In the genomic region with DNA sequence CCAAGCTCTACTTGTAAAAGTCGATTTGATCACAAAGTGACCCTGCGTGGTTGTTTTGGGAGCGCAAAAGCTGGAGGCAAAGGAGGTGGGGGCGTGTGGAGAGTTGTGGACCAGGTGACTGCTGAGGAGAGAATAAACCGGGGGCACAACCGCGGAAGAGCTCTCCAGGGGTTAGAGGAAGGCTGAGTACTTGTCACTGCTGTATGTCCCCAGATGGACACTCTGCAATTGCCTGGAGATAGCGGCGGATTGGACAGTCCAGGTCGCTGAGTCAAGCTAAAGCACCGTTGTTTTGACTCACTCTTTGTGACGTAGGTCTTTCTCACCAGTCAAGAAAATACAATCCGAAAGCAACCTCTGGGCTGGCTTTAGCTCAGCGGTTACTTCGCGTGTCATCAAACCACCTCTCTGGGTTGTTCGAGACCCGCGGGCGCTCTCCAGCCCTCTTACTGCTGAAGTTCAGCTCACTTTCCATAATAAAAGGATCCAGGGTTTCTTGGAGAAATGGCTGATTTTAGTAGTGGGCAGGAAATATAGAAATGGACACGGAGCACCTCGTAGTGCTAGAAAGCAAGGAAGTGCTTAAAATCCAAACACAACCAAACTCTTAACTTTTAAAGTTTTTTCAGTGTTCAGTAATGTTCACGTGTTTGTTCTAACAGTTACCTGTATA, we compare ENCODE assay signal across 1 cellular context.
A peak's percentile ranks its signal among the peaks of the same experiment; 100 is the strongest.
TF ChIP-seq lines count a peak whose summit lies in the region.

No MANE protein-coding gene starts in this region.

TF ChIP-seq in K562, 482 proteins besides CTCF, POLR2A, EP300 and RAD21 (continued from another document):
- TF ChIP-seq, protein P1, sequence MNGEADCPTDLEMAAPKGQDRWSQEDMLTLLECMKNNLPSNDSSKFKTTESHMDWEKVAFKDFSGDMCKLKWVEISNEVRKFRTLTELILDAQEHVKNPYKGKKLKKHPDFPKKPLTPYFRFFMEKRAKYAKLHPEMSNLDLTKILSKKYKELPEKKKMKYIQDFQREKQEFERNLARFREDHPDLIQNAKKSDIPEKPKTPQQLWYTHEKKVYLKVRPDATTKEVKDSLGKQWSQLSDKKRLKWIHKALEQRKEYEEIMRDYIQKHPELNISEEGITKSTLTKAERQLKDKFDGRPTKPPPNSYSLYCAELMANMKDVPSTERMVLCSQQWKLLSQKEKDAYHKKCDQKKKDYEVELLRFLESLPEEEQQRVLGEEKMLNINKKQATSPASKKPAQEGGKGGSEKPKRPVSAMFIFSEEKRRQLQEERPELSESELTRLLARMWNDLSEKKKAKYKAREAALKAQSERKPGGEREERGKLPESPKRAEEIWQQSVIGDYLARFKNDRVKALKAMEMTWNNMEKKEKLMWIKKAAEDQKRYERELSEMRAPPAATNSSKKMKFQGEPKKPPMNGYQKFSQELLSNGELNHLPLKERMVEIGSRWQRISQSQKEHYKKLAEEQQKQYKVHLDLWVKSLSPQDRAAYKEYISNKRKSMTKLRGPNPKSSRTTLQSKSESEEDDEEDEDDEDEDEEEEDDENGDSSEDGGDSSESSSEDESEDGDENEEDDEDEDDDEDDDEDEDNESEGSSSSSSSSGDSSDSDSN (IDR thresholded peaks at IDR 0.05; ENCODE audit: borderline replicate concordance in 1 of 2, low read depth in 2 of 2, low read length in 2 of 2): peak in 1 of 2 experiments; percentile 49; a peak in 1 of 4 replicates
- TF ChIP-seq, protein P2, sequence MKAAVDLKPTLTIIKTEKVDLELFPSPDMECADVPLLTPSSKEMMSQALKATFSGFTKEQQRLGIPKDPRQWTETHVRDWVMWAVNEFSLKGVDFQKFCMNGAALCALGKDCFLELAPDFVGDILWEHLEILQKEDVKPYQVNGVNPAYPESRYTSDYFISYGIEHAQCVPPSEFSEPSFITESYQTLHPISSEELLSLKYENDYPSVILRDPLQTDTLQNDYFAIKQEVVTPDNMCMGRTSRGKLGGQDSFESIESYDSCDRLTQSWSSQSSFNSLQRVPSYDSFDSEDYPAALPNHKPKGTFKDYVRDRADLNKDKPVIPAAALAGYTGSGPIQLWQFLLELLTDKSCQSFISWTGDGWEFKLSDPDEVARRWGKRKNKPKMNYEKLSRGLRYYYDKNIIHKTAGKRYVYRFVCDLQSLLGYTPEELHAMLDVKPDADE (conservative IDR thresholded peaks at IDR 0.05; ENCODE audit: control insufficient read depth, low read depth, low read length): peak; percentile 97
- TF ChIP-seq MEIS2 (IDR thresholded peaks at IDR 0.05; ENCODE audit: partially characterized antibody) (peak; percentile 84), KDM5B (IDR thresholded peaks at IDR 0.05; ENCODE audit: insufficient replicate concordance, low read depth, low read length) (peak; percentile 56), BRD9 (IDR thresholded peaks at IDR 0.05; ENCODE audit: low read depth, partially characterized antibody) (peak; percentile 99), KLF16 (IDR thresholded peaks at IDR 0.05) (no peak), ZNF586 (CRISPR knock-in tag; conservative IDR thresholded peaks at IDR 0.05) (no peak), SAFB2 (IDR thresholded peaks at IDR 0.05; ENCODE audit: borderline replicate concordance, low read depth, low read length, severe bottlenecking) (no peak), JUNB (CRISPR knock-in tag; conservative IDR thresholded peaks at IDR 0.05) (no peak), HNRNPUL1 (IDR thresholded peaks at IDR 0.05; ENCODE audit: low read length) (no peak), TBP (optimal IDR thresholded peaks at IDR 0.05; ENCODE audit: low read depth, low read length) (peak; percentile 99), LCOR (CRISPR knock-in tag; IDR thresholded peaks at IDR 0.05) (peak; percentile 70; the same call in 1 of the 2 replicates), MCM2 (IDR thresholded peaks at IDR 0.05; ENCODE audit: low read depth) (no peak), MTA1 (IDR thresholded peaks at IDR 0.05; ENCODE audit: borderline replicate concordance) (peak; percentile 50; the same call in 1 of the 2 replicates)
- TF ChIP-seq, protein P3, sequence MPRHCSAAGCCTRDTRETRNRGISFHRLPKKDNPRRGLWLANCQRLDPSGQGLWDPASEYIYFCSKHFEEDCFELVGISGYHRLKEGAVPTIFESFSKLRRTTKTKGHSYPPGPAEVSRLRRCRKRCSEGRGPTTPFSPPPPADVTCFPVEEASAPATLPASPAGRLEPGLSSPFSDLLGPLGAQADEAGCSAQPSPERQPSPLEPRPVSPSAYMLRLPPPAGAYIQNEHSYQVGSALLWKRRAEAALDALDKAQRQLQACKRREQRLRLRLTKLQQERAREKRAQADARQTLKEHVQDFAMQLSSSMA (CRISPR knock-in tag; IDR thresholded peaks at IDR 0.05): no peak
- TF ChIP-seq, protein P4, sequence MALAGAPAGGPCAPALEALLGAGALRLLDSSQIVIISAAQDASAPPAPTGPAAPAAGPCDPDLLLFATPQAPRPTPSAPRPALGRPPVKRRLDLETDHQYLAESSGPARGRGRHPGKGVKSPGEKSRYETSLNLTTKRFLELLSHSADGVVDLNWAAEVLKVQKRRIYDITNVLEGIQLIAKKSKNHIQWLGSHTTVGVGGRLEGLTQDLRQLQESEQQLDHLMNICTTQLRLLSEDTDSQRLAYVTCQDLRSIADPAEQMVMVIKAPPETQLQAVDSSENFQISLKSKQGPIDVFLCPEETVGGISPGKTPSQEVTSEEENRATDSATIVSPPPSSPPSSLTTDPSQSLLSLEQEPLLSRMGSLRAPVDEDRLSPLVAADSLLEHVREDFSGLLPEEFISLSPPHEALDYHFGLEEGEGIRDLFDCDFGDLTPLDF (CRISPR knock-in tag; IDR thresholded peaks at IDR 0.05): peak; percentile 89; the same call in 1 of the 2 replicates
- TF ChIP-seq, protein P5, sequence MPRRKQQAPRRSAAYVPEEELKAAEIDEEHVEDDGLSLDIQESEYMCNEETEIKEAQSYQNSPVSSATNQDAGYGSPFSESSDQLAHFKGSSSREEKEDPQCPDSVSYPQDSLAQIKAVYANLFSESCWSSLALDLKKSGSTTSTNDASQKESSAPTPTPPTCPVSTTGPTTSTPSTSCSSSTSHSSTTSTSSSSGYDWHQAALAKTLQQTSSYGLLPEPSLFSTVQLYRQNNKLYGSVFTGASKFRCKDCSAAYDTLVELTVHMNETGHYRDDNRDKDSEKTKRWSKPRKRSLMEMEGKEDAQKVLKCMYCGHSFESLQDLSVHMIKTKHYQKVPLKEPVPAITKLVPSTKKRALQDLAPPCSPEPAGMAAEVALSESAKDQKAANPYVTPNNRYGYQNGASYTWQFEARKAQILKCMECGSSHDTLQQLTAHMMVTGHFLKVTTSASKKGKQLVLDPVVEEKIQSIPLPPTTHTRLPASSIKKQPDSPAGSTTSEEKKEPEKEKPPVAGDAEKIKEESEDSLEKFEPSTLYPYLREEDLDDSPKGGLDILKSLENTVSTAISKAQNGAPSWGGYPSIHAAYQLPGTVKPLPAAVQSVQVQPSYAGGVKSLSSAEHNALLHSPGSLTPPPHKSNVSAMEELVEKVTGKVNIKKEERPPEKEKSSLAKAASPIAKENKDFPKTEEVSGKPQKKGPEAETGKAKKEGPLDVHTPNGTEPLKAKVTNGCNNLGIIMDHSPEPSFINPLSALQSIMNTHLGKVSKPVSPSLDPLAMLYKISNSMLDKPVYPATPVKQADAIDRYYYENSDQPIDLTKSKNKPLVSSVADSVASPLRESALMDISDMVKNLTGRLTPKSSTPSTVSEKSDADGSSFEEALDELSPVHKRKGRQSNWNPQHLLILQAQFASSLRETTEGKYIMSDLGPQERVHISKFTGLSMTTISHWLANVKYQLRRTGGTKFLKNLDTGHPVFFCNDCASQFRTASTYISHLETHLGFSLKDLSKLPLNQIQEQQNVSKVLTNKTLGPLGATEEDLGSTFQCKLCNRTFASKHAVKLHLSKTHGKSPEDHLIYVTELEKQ (CRISPR knock-in tag; IDR thresholded peaks at IDR 0.05): no peak
- TF ChIP-seq, protein P6, sequence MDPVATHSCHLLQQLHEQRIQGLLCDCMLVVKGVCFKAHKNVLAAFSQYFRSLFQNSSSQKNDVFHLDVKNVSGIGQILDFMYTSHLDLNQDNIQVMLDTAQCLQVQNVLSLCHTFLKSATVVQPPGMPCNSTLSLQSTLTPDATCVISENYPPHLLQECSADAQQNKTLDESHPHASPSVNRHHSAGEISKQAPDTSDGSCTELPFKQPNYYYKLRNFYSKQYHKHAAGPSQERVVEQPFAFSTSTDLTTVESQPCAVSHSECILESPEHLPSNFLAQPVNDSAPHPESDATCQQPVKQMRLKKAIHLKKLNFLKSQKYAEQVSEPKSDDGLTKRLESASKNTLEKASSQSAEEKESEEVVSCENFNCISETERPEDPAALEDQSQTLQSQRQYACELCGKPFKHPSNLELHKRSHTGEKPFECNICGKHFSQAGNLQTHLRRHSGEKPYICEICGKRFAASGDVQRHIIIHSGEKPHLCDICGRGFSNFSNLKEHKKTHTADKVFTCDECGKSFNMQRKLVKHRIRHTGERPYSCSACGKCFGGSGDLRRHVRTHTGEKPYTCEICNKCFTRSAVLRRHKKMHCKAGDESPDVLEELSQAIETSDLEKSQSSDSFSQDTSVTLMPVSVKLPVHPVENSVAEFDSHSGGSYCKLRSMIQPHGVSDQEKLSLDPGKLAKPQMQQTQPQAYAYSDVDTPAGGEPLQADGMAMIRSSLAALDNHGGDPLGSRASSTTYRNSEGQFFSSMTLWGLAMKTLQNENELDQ (CRISPR knock-in tag; IDR thresholded peaks at IDR 0.05; ENCODE audit: borderline replicate concordance): no peak
